Comparison of ENCODE assay signal across 1 cellular context in genomic region chr1:112957133-112957812, GRCh38.
TF ChIP-seq lines count a peak whose summit lies in the region.

No MANE protein-coding gene starts in this region.

TF ChIP-seq in K562, 482 proteins besides CTCF, POLR2A, EP300 and RAD21 (continued from another document):
- 0 out of 4 replicates have a peak, but pooled peaks of 1 of the 2 experiments have one; percentile 12 for TF ChIP-seq TRIM24 (IDR thresholded peaks at IDR 0.05)
- no peak for TF ChIP-seq PURB (CRISPR knock-in tag; IDR thresholded peaks at IDR 0.05; ENCODE audit: low read depth)
- peak in 1 of 2 experiments; percentile 77; a peak in 3 of 4 replicates for TF ChIP-seq RCOR1 (IDR thresholded peaks at IDR 0.05; ENCODE audit: borderline replicate concordance in 1 of 2, low read depth in 2 of 2, low read length in 2 of 2)
- TF ChIP-seq, protein P1, sequence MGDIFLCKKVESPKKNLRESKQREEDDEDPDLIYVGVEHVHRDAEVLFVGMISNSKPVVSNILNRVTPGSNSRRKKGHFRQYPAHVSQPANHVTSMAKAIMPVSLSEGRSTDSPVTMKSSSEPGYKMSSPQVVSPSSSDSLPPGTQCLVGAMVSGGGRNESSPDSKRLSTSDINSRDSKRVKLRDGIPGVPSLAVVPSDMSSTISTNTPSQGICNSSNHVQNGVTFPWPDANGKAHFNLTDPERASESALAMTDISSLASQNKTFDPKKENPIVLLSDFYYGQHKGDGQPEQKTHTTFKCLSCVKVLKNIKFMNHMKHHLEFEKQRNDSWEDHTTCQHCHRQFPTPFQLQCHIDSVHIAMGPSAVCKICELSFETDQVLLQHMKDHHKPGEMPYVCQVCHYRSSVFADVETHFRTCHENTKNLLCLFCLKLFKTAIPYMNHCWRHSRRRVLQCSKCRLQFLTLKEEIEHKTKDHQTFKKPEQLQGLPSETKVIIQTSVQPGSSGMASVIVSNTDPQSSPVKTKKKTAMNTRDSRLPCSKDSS (IDR thresholded peaks at IDR 0.05; ENCODE audit: low read depth, partially characterized antibody), result no peak
- peak; percentile 88 for TF ChIP-seq NFIC (IDR thresholded peaks at IDR 0.05)
- TF ChIP-seq KDM1A (IDR thresholded peaks at IDR 0.05), result peak; percentile 89 to 99
- TF ChIP-seq CTBP1 (IDR thresholded peaks at IDR 0.05; ENCODE audit: borderline replicate concordance), result 0 out of 2 replicates have a peak, but pooled peaks have one; percentile 11
- no peak for TF ChIP-seq GABPA (tag; conservative IDR thresholded peaks at IDR 0.05; ENCODE audit: low read depth)
- TF ChIP-seq ZBTB1 (CRISPR knock-in tag; IDR thresholded peaks at IDR 0.05; ENCODE audit: borderline replicate concordance, low read depth), result 0 out of 2 replicates have a peak, but pooled peaks have one; percentile 28
- peak; percentile 19 for TF ChIP-seq RBM25 (IDR thresholded peaks at IDR 0.05; ENCODE audit: low read depth, low read length, severe bottlenecking)
- TF ChIP-seq DPF2 (IDR thresholded peaks at IDR 0.05), result peak; percentile 48
- TF ChIP-seq EZH2 (IDR thresholded peaks at IDR 0.05; ENCODE audit: borderline replicate concordance, low read depth, low read length), result no peak
- TF ChIP-seq, protein P2, sequence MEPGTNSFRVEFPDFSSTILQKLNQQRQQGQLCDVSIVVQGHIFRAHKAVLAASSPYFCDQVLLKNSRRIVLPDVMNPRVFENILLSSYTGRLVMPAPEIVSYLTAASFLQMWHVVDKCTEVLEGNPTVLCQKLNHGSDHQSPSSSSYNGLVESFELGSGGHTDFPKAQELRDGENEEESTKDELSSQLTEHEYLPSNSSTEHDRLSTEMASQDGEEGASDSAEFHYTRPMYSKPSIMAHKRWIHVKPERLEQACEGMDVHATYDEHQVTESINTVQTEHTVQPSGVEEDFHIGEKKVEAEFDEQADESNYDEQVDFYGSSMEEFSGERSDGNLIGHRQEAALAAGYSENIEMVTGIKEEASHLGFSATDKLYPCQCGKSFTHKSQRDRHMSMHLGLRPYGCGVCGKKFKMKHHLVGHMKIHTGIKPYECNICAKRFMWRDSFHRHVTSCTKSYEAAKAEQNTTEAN (CRISPR knock-in tag; IDR thresholded peaks at IDR 0.05), result no peak
- peak; percentile 36 to 57; a peak in 2 of 4 replicates for TF ChIP-seq HDAC1 (IDR thresholded peaks at IDR 0.05)
- TF ChIP-seq HNRNPH1 (optimal IDR thresholded peaks at IDR 0.05; ENCODE audit: low read depth, low read length), result no peak
- no peak for TF ChIP-seq MITF (IDR thresholded peaks at IDR 0.05)
- 0 out of 2 replicates have a peak, but pooled peaks have one; percentile 36 for TF ChIP-seq FOXP1 (CRISPR knock-in tag; IDR thresholded peaks at IDR 0.05)
- TF ChIP-seq PHF8 (IDR thresholded peaks at IDR 0.05; ENCODE audit: borderline replicate concordance, low read length), result peak; percentile 16; the same call in 1 of the 2 replicates
- TF ChIP-seq L3MBTL2 (IDR thresholded peaks at IDR 0.05), result 0 out of 2 replicates have a peak, but pooled peaks have one; percentile 31
- TF ChIP-seq, protein P3, sequence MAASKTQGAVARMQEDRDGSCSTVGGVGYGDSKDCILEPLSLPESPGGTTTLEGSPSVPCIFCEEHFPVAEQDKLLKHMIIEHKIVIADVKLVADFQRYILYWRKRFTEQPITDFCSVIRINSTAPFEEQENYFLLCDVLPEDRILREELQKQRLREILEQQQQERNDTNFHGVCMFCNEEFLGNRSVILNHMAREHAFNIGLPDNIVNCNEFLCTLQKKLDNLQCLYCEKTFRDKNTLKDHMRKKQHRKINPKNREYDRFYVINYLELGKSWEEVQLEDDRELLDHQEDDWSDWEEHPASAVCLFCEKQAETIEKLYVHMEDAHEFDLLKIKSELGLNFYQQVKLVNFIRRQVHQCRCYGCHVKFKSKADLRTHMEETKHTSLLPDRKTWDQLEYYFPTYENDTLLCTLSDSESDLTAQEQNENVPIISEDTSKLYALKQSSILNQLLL (CRISPR knock-in tag; IDR thresholded peaks at IDR 0.05; ENCODE audit: borderline replicate concordance), result no peak
- peak; percentile 92 to 99 for TF ChIP-seq AFF1 (IDR thresholded peaks at IDR 0.05; ENCODE audit: low read depth in 1 of 2, partially characterized antibody in 2 of 2)
- peak; percentile 17 for TF ChIP-seq FOS (IDR thresholded peaks at IDR 0.05; ENCODE audit: extremely low read depth, insufficient read length)
- peak in 1 of 2 experiments; percentile 32; a peak in 3 of 4 replicates for TF ChIP-seq MNT (conservative IDR thresholded peaks at IDR 0.05)
